ENCODE assay signal across 1 cellular context in the genomic region with DNA sequence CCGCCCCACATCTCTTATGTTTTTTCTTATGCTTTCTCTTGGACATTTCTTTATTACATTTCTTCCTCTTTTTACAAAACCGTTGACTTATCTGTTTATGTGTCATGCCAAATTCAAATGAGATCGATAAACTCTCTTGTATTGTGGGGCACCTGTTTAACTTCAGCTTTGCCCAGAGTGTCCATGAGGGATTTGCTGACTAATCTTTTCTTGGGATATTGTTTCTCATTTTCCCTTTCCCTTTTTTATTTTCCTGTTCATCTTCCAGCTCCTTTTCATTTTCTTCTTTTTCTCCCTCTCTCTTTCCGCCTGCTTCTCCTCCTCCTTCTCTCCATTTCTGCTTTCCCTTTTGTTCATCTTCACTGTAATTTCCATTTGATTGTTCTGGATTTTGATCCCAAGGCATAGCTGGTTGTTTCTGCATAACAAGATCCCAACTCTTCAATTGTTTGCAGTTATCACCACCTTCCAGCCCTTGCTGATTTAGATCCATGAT.
TF ChIP-seq lines count a peak whose summit lies in the region.

No MANE protein-coding gene starts in this region.

TF ChIP-seq in HepG2, 621 proteins besides CTCF, POLR2A, EP300 and RAD21:
- TF ChIP-seq MAFK (conservative IDR thresholded peaks at IDR 0.05 in 1 of 2, IDR thresholded peaks at IDR 0.05 in 1 of 2; ENCODE audit: low read length in 2 of 2) (peak; percentile 51 to 74; a peak in 3 of 4 replicates), ETV6 (CRISPR knock-in tag; conservative IDR thresholded peaks at IDR 0.05) (no peak), KDM1A (CRISPR knock-in tag; IDR thresholded peaks at IDR 0.05) (no peak), HNRNPK (IDR thresholded peaks at IDR 0.05; ENCODE audit: low read depth, low read length, poor library complexity, severe bottlenecking) (no peak), HOXA9 (CRISPR knock-in tag; IDR thresholded peaks at IDR 0.05; ENCODE audit: borderline replicate concordance) (no peak), MAFF (IDR thresholded peaks at IDR 0.05; ENCODE audit: low read depth, low read length) (peak; percentile 60; the same call in 1 of the 2 replicates), ZNF335 (CRISPR knock-in tag; IDR thresholded peaks at IDR 0.05) (no peak)
- TF ChIP-seq, protein P1, sequence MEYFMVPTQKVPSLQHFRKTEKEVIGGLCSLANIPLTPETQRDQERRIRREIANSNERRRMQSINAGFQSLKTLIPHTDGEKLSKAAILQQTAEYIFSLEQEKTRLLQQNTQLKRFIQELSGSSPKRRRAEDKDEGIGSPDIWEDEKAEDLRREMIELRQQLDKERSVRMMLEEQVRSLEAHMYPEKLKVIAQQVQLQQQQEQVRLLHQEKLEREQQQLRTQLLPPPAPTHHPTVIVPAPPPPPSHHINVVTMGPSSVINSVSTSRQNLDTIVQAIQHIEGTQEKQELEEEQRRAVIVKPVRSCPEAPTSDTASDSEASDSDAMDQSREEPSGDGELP (IDR thresholded peaks at IDR 0.05; ENCODE audit: borderline replicate concordance, low read depth) = no peak
- TF ChIP-seq, protein P2, sequence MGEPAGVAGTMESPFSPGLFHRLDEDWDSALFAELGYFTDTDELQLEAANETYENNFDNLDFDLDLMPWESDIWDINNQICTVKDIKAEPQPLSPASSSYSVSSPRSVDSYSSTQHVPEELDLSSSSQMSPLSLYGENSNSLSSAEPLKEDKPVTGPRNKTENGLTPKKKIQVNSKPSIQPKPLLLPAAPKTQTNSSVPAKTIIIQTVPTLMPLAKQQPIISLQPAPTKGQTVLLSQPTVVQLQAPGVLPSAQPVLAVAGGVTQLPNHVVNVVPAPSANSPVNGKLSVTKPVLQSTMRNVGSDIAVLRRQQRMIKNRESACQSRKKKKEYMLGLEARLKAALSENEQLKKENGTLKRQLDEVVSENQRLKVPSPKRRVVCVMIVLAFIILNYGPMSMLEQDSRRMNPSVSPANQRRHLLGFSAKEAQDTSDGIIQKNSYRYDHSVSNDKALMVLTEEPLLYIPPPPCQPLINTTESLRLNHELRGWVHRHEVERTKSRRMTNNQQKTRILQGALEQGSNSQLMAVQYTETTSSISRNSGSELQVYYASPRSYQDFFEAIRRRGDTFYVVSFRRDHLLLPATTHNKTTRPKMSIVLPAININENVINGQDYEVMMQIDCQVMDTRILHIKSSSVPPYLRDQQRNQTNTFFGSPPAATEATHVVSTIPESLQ (CRISPR knock-in tag; conservative IDR thresholded peaks at IDR 0.05) = no peak
